Comparison of ENCODE assay signal across 1 cellular context in the genomic region with DNA sequence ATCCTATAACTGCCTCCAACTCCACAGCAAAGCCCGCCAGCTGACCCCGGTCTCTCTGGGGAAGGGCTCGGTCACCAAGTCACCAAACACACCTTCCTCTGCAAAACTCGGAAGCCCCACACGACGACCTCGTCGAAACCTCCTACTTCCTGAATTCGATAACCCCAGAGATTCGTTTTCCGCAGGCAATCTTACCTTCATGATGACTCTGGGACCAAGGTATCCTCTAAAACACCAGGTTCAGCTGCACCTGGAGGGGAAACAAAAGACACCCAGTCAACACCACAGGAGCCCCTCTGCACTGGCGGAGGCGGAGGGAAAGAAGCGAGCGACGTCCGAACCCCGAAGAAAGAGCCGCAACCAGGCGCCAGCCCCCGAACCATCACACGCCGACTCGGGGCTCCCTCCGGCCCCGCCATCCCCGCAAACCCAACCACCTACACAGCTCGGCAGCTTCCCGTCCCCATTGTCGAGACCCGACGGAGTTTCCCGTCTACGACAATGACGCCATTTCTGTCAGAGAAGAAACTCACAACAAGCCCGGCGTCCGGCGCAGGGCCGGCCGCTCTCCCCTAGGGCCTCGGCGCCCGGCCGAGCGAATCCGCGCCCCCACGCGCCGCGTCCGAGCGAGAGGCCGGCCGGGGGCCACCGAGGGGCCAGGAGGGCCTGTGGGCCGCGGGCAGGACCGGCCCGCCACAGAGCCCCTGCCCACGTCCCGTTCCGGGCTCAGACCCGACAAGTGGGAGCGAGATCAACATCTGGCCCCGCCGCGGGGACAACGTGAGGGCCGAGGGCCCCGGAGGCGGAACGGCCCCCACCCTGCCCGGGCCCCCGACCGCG.
TF ChIP-seq lines count a peak whose summit lies in the region.

No MANE protein-coding gene starts in this region.

TF ChIP-seq in K562, 482 proteins besides CTCF, POLR2A, EP300 and RAD21 (continued from another document and continues in another):
- TF ChIP-seq, protein P1, sequence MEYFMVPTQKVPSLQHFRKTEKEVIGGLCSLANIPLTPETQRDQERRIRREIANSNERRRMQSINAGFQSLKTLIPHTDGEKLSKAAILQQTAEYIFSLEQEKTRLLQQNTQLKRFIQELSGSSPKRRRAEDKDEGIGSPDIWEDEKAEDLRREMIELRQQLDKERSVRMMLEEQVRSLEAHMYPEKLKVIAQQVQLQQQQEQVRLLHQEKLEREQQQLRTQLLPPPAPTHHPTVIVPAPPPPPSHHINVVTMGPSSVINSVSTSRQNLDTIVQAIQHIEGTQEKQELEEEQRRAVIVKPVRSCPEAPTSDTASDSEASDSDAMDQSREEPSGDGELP (CRISPR knock-in tag; IDR thresholded peaks at IDR 0.05; ENCODE audit: borderline replicate concordance) = peak; percentile 51; the same call in 1 of the 2 replicates
- TF ChIP-seq, protein P2, sequence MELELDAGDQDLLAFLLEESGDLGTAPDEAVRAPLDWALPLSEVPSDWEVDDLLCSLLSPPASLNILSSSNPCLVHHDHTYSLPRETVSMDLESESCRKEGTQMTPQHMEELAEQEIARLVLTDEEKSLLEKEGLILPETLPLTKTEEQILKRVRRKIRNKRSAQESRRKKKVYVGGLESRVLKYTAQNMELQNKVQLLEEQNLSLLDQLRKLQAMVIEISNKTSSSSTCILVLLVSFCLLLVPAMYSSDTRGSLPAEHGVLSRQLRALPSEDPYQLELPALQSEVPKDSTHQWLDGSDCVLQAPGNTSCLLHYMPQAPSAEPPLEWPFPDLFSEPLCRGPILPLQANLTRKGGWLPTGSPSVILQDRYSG (tag; conservative IDR thresholded peaks at IDR 0.05; ENCODE audit: low read depth) = no peak
- TF ChIP-seq RBM25 (IDR thresholded peaks at IDR 0.05; ENCODE audit: low read depth, low read length, severe bottlenecking) (no peak), ZNF444 (CRISPR knock-in tag; IDR thresholded peaks at IDR 0.05) (no peak), ETV1 (tag; conservative IDR thresholded peaks at IDR 0.05; ENCODE audit: low read depth) (0 out of 2 replicates have a peak, but pooled peaks have one; percentile 9), ERF (CRISPR knock-in tag; IDR thresholded peaks at IDR 0.05) (no peak), FOXP1 (CRISPR knock-in tag; IDR thresholded peaks at IDR 0.05) (peak; percentile 39; the same call in 1 of the 2 replicates), SIN3A (IDR thresholded peaks at IDR 0.05; ENCODE audit: borderline replicate concordance in 2 of 2, control insufficient read depth in 1 of 2, low read depth in 2 of 2, low read length in 2 of 2) (peak in 1 of 2 experiments; percentile 21; a peak in 1 of 4 replicates), SMAD2 (IDR thresholded peaks at IDR 0.05; ENCODE audit: low read depth, low read length) (no peak), SLC30A9 (CRISPR knock-in tag; IDR thresholded peaks at IDR 0.05) (no peak), KDM5B (IDR thresholded peaks at IDR 0.05; ENCODE audit: insufficient replicate concordance, low read depth, low read length) (peak; percentile 59), PCBP2 (IDR thresholded peaks at IDR 0.05; ENCODE audit: low read depth, low read length, poor library complexity, severe bottlenecking) (no peak), FOXA3 (CRISPR knock-in tag; conservative IDR thresholded peaks at IDR 0.05 in 1 of 2, IDR thresholded peaks at IDR 0.05 in 1 of 2) (0 out of 4 replicates have a peak, but pooled peaks of 1 of the 2 experiments have one; percentile 41), PML (IDR thresholded peaks at IDR 0.05; ENCODE audit: low read length) (no peak), POLR2G (IDR thresholded peaks at IDR 0.05; ENCODE audit: low read depth, low read length) (peak; percentile 8; the same call in 1 of the 2 replicates), ZNF785 (CRISPR knock-in tag; IDR thresholded peaks at IDR 0.05) (no peak), ZBTB8A (IDR thresholded peaks at IDR 0.05; ENCODE audit: partially characterized antibody) (no peak), ZNF217 (CRISPR knock-in tag; IDR thresholded peaks at IDR 0.05) (no peak), ZNF140 (CRISPR knock-in tag; IDR thresholded peaks at IDR 0.05) (no peak), MEF2D (tag; conservative IDR thresholded peaks at IDR 0.05; ENCODE audit: low read depth) (no peak), ZNF778 (CRISPR knock-in tag; IDR thresholded peaks at IDR 0.05) (no peak), RBFOX2 (IDR thresholded peaks at IDR 0.05; ENCODE audit: low read depth, low read length) (peak; percentile 78), CTBP1 (IDR thresholded peaks at IDR 0.05; ENCODE audit: borderline replicate concordance) (no peak), HDAC1 (IDR thresholded peaks at IDR 0.05) (peak in 1 of 2 experiments; percentile 71; a peak in 2 of 4 replicates), KDM4B (IDR thresholded peaks at IDR 0.05; ENCODE audit: borderline replicate concordance in 2 of 2, low read depth in 1 of 2) (0 out of 4 replicates have a peak, but pooled peaks of 1 of the 2 experiments have one; percentile 40), ZNF75A (CRISPR knock-in tag; IDR thresholded peaks at IDR 0.05) (no peak), XRCC4 (IDR thresholded peaks at IDR 0.05; ENCODE audit: extremely low read depth, insufficient read depth, insufficient read length) (no peak), MAZ (CRISPR knock-in tag; conservative IDR thresholded peaks at IDR 0.05 in 1 of 2, IDR thresholded peaks at IDR 0.05 in 1 of 2) (peak in 1 of 2 experiments; percentile 61; a peak in 3 of 4 replicates), ZNF274 (IDR thresholded peaks at IDR 0.05; ENCODE audit: borderline replicate concordance, low read depth, low read length) (no peak), TAF1 (IDR thresholded peaks at IDR 0.05; ENCODE audit: control insufficient read depth, extremely low read depth, insufficient read depth, low read length, severe bottlenecking) (peak; percentile 25), SREBF2 (CRISPR knock-in tag; IDR thresholded peaks at IDR 0.05) (no peak)
- TF ChIP-seq, protein P3, sequence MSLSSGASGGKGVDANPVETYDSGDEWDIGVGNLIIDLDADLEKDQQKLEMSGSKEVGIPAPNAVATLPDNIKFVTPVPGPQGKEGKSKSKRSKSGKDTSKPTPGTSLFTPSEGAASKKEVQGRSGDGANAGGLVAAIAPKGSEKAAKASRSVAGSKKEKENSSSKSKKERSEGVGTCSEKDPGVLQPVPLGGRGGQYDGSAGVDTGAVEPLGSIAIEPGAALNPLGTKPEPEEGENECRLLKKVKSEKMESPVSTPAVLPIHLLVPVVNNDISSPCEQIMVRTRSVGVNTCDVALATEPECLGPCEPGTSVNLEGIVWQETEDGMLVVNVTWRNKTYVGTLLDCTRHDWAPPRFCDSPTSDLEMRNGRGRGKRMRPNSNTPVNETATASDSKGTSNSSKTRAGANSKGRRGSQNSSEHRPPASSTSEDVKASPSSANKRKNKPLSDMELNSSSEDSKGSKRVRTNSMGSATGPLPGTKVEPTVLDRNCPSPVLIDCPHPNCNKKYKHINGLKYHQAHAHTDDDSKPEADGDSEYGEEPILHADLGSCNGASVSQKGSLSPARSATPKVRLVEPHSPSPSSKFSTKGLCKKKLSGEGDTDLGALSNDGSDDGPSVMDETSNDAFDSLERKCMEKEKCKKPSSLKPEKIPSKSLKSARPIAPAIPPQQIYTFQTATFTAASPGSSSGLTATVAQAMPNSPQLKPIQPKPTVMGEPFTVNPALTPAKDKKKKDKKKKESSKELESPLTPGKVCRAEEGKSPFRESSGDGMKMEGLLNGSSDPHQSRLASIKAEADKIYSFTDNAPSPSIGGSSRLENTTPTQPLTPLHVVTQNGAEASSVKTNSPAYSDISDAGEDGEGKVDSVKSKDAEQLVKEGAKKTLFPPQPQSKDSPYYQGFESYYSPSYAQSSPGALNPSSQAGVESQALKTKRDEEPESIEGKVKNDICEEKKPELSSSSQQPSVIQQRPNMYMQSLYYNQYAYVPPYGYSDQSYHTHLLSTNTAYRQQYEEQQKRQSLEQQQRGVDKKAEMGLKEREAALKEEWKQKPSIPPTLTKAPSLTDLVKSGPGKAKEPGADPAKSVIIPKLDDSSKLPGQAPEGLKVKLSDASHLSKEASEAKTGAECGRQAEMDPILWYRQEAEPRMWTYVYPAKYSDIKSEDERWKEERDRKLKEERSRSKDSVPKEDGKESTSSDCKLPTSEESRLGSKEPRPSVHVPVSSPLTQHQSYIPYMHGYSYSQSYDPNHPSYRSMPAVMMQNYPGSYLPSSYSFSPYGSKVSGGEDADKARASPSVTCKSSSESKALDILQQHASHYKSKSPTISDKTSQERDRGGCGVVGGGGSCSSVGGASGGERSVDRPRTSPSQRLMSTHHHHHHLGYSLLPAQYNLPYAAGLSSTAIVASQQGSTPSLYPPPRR (CRISPR knock-in tag; IDR thresholded peaks at IDR 0.05; ENCODE audit: borderline replicate concordance) = peak; percentile 84; the same call in 1 of the 2 replicates
- TF ChIP-seq, protein P4, sequence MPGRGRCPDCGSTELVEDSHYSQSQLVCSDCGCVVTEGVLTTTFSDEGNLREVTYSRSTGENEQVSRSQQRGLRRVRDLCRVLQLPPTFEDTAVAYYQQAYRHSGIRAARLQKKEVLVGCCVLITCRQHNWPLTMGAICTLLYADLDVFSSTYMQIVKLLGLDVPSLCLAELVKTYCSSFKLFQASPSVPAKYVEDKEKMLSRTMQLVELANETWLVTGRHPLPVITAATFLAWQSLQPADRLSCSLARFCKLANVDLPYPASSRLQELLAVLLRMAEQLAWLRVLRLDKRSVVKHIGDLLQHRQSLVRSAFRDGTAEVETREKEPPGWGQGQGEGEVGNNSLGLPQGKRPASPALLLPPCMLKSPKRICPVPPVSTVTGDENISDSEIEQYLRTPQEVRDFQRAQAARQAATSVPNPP (IDR thresholded peaks at IDR 0.05; ENCODE audit: borderline replicate concordance, insufficient read depth, insufficient read length) = no peak
- TF ChIP-seq, protein P5, sequence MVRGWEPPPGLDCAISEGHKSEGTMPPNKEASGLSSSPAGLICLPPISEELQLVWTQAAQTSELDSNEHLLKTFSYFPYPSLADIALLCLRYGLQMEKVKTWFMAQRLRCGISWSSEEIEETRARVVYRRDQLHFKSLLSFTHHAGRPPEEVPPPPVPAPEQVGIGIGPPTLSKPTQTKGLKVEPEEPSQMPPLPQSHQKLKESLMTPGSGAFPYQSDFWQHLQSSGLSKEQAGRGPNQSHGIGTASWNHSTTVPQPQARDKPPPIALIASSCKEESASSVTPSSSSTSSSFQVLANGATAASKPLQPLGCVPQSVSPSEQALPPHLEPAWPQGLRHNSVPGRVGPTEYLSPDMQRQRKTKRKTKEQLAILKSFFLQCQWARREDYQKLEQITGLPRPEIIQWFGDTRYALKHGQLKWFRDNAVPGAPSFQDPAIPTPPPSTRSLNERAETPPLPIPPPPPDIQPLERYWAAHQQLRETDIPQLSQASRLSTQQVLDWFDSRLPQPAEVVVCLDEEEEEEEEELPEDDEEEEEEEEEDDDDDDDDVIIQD (CRISPR knock-in tag; IDR thresholded peaks at IDR 0.05) = 0 out of 2 replicates have a peak, but pooled peaks have one; percentile 31
- TF ChIP-seq, protein P6, sequence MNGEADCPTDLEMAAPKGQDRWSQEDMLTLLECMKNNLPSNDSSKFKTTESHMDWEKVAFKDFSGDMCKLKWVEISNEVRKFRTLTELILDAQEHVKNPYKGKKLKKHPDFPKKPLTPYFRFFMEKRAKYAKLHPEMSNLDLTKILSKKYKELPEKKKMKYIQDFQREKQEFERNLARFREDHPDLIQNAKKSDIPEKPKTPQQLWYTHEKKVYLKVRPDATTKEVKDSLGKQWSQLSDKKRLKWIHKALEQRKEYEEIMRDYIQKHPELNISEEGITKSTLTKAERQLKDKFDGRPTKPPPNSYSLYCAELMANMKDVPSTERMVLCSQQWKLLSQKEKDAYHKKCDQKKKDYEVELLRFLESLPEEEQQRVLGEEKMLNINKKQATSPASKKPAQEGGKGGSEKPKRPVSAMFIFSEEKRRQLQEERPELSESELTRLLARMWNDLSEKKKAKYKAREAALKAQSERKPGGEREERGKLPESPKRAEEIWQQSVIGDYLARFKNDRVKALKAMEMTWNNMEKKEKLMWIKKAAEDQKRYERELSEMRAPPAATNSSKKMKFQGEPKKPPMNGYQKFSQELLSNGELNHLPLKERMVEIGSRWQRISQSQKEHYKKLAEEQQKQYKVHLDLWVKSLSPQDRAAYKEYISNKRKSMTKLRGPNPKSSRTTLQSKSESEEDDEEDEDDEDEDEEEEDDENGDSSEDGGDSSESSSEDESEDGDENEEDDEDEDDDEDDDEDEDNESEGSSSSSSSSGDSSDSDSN (IDR thresholded peaks at IDR 0.05; ENCODE audit: borderline replicate concordance in 1 of 2, low read depth in 2 of 2, low read length in 2 of 2) = peak; percentile 20 to 80; a peak in 2 of 4 replicates
- TF ChIP-seq, protein P7, sequence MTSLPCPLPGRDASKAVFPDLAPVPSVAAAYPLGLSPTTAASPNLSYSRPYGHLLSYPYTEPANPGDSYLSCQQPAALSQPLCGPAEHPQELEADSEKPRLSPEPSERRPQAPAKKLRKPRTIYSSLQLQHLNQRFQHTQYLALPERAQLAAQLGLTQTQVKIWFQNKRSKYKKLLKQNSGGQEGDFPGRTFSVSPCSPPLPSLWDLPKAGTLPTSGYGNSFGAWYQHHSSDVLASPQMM (CRISPR knock-in tag; IDR thresholded peaks at IDR 0.05) = no peak
- TF ChIP-seq, protein P8, sequence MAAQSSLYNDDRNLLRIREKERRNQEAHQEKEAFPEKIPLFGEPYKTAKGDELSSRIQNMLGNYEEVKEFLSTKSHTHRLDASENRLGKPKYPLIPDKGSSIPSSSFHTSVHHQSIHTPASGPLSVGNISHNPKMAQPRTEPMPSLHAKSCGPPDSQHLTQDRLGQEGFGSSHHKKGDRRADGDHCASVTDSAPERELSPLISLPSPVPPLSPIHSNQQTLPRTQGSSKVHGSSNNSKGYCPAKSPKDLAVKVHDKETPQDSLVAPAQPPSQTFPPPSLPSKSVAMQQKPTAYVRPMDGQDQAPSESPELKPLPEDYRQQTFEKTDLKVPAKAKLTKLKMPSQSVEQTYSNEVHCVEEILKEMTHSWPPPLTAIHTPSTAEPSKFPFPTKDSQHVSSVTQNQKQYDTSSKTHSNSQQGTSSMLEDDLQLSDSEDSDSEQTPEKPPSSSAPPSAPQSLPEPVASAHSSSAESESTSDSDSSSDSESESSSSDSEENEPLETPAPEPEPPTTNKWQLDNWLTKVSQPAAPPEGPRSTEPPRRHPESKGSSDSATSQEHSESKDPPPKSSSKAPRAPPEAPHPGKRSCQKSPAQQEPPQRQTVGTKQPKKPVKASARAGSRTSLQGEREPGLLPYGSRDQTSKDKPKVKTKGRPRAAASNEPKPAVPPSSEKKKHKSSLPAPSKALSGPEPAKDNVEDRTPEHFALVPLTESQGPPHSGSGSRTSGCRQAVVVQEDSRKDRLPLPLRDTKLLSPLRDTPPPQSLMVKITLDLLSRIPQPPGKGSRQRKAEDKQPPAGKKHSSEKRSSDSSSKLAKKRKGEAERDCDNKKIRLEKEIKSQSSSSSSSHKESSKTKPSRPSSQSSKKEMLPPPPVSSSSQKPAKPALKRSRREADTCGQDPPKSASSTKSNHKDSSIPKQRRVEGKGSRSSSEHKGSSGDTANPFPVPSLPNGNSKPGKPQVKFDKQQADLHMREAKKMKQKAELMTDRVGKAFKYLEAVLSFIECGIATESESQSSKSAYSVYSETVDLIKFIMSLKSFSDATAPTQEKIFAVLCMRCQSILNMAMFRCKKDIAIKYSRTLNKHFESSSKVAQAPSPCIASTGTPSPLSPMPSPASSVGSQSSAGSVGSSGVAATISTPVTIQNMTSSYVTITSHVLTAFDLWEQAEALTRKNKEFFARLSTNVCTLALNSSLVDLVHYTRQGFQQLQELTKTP (IDR thresholded peaks at IDR 0.05; ENCODE audit: low read depth in 1 of 2, partially characterized antibody in 2 of 2) = peak in 1 of 2 experiments; percentile 78
- TF ChIP-seq, protein P9, sequence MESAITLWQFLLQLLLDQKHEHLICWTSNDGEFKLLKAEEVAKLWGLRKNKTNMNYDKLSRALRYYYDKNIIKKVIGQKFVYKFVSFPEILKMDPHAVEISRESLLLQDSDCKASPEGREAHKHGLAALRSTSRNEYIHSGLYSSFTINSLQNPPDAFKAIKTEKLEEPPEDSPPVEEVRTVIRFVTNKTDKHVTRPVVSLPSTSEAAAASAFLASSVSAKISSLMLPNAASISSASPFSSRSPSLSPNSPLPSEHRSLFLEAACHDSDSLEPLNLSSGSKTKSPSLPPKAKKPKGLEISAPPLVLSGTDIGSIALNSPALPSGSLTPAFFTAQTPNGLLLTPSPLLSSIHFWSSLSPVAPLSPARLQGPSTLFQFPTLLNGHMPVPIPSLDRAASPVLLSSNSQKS (CRISPR knock-in tag; IDR thresholded peaks at IDR 0.05) = no peak
